ENCODE assay signal across 23 cellular contexts in the genomic region with DNA sequence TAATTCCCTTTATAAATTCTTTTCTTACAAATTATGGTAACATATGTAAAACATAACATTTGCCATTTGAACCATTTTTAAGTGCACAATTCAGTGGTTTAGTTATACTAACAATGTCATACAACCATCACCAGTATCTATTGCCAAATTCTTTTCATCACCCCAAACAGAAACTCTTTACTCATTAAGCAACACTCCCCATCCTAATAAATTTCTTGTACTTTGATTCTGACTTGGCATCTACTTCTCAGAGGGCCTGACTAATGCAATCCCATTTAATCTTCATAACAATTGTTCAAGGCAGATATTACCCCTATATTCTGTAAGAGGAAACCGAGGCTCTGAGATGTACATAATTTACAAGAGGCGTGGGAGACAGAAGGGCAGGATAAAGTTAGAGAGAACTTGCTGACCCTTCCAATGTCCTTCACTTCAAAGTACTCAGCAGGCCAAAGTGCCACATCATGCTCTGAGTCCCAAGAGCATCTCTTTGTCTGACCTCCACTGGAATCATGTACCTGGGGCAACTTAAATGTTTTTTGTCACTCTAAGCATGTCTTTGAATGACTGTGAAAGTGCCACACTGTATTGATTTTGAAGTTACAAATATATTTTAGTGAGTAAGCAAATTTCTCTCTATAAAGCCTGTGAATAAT.
"Had no signal": no experiment of that assay in that cellular context is flagged by ENCODE, and none has a peak within 500 bp of the region (broad histone marks: within the 10 kb centered on the region; RNA-seq: fewer than 3 reads in every experiment).

No MANE protein-coding gene starts in this region.

- DNase-seq: colonic mucosa; cortex of kidney; dermis blood vessel endothelial cell; dorsolateral prefrontal cortex; effector CD4-positive, alpha-beta T cell; effector CD8-positive, alpha-beta T cell; effector memory CD4-positive, alpha-beta T cell; effector memory CD8-positive, alpha-beta T cell; erythroblast; esophagus squamous epithelium; foreskin fibroblast; foreskin keratinocyte; foreskin melanocyte; gastrocnemius medialis; glutamatergic neuron; head of caudate nucleus; heart left ventricle; heart right ventricle had no signal

- H3K4me1 ChIP-seq: colonic mucosa, esophagus muscularis mucosa, gastrocnemius medialis, gastroesophageal sphincter had no signal

- H3K27ac Mint-ChIP-seq: dendritic cell treated with granulocyte-macrophage colony-stimulating factor and Interleukin-4, amounts not matched to agents 40 ng/mL and 50 ng/mL, for 4 days; effector memory CD8-positive, alpha-beta T cell had no signal

- ATAC-seq: effector memory CD8-positive, alpha-beta T cell; foreskin keratinocyte; gastrocnemius medialis; gastroesophageal sphincter; heart left ventricle; heart right ventricle had no signal

- H3K27me3 ChIP-seq: colonic mucosa, esophagus muscularis mucosa, esophagus squamous epithelium, foreskin keratinocyte, gastrocnemius medialis, gastroesophageal sphincter, heart left ventricle, heart right ventricle had no signal

- H3K27me3 Mint-ChIP-seq: dendritic cell treated with granulocyte-macrophage colony-stimulating factor and Interleukin-4, amounts not matched to agents 40 ng/mL and 50 ng/mL, for 4 days had no signal

- H3K36me3 ChIP-seq: colonic mucosa, esophagus muscularis mucosa, esophagus squamous epithelium, gastrocnemius medialis, gastroesophageal sphincter, heart left ventricle, heart right ventricle had no signal

- H3K27ac ChIP-seq: colonic mucosa, coronary artery, dorsolateral prefrontal cortex, epithelial cell of prostate, esophagus muscularis mucosa, esophagus squamous epithelium, foreskin keratinocyte, gastrocnemius medialis, gastroesophageal sphincter, heart left ventricle, heart right ventricle had no signal

- H3K4me3 Mint-ChIP-seq: dendritic cell treated with granulocyte-macrophage colony-stimulating factor and Interleukin-4, amounts not matched to agents 40 ng/mL and 50 ng/mL, for 4 days; effector memory CD8-positive, alpha-beta T cell had no signal

- H3K9me3 ChIP-seq: colonic mucosa, esophagus muscularis mucosa, esophagus squamous epithelium, gastrocnemius medialis, gastroesophageal sphincter, heart left ventricle, heart right ventricle had no signal

- H3K4me3 ChIP-seq: colonic mucosa, coronary artery, dorsolateral prefrontal cortex, esophagus muscularis mucosa, esophagus squamous epithelium, gastrocnemius medialis, gastroesophageal sphincter, heart left ventricle, heart right ventricle had no signal

- H3K9me3 Mint-ChIP-seq: dendritic cell treated with granulocyte-macrophage colony-stimulating factor and Interleukin-4, amounts not matched to agents 40 ng/mL and 50 ng/mL, for 4 days had no signal
